9 cellular contexts compared by ENCODE assay signal in genomic region chr17:47830396-47830907, GRCh38. TPM values are rescaled to one million over a fixed set of nuclear protein-coding genes. Genes with fewer than 3 reads are reported as not detected.
A peak's percentile ranks its signal among the peaks of the same experiment; 100 is the strongest.
DNase-seq lines count a peak whose midpoint lies in the region; ATAC-seq and TF ChIP-seq lines count a peak whose summit lies in the region.
"Had no signal": no experiment of that assay in that cellular context is flagged by ENCODE, and none has a peak within 500 bp of the region (broad histone marks: within the 10 kb centered on the region; RNA-seq: fewer than 3 reads in every experiment).

No MANE protein-coding gene starts in this region.

- no peak for DNase-seq in GM12865 (ENCODE audit: low read depth)
- DNase-seq in T-cell: peak in 1 of 34 experiments; percentile 3
- no peak for DNase-seq in fibroblast of the aortic adventitia (ENCODE audit: low read depth)
- DNase-seq in sigmoid colon: no peak
- DNase-seq in lower leg skin (ENCODE audit: low spot score in 2 of 2): no peak
- DNase-seq in nucleus accumbens (lab: John Stamatoyannopoulos, UW): no peak
- DNase-seq in stimulated activated CD8-positive, alpha-beta memory T cell treated with anti-CD3 and anti-CD28 coated beads, Interleukin-4, amount 100 ng/mL, for 48 hours: no peak

- ATAC-seq in T-cell (replicated peaks in 1 of 4): no peak
- ATAC-seq in HG03457 (IDR thresholded peaks at IDR 0.05; ENCODE audit: unreplicated experiment): no peak

- no peak for TF ChIP-seq CTCF in GM12865 (IDR thresholded peaks at IDR 0.05; ENCODE audit: insufficient read depth, low read depth, low read length, missing control alignments)
- no peak for TF ChIP-seq CTCF in fibroblast of the aortic adventitia (IDR thresholded peaks at IDR 0.05; ENCODE audit: insufficient read depth, low read length)
- no peak for TF ChIP-seq CTCF in sigmoid colon (IDR thresholded peaks at IDR 0.05)
- no peak for TF ChIP-seq CTCF in lower leg skin (IDR thresholded peaks at IDR 0.05)

- peaks cover 3 to 35% (median 19%) of the 10 kb centered on the region in 4 donors for H3K36me3 ChIP-seq in sigmoid colon

- H3K27me3 Mint-ChIP-seq in T-cell: no peaks in the 10 kb centered on the region

- no peaks in the 10 kb centered on the region for H3K27me3 ChIP-seq in sigmoid colon

- H3K9me3 ChIP-seq in sigmoid colon: no peaks in the 10 kb centered on the region

- intact Hi-C loops in sigmoid colon (cut with DNase I) (no loop called here), lower leg skin (cut with DNase I; ENCODE audit: low total_unique reads) (no loop called here)

- no peaks in the 10 kb centered on the region for H3K9me3 Mint-ChIP-seq in T-cell

- H3K27ac ChIP-seq in sigmoid colon: peak overlapping the region; percentile 69 to 84 (median 82)

- peaks cover 0 to 25% (median 20%) of the 10 kb centered on the region in 4 donors for H3K4me1 ChIP-seq in sigmoid colon

- peak overlapping the region; percentile 92 to 98 (median 94) for H3K4me3 Mint-ChIP-seq in T-cell

- CTCF ChIA-PET in T-cell (lab: Charles Lee): interaction anchor here in 1 of 2 donors (1.2 to 1.7 kb wide), 5 partner anchors 9 to 181 kb away, joined by 4 to 13 read pairs (median 7); partner anchors contain the start of genes KPNB1, OSBPL7, PNPO and SCRN2

- 52 to 71% methylated on average over 18 of the region's 18 CpGs for WGBS in sigmoid colon, 2 donors
- WGBS in lower leg skin, 2 donors: 74 to 76% methylated on average over 18 of the region's 18 CpGs

- peaks cover 47 to 65% (median 57%) of the 10 kb centered on the region in 3 donors for H3K4me1 Mint-ChIP-seq in T-cell

- H3K4me3 ChIP-seq in GM12865 (ENCODE audit: low read depth, low read length) (peak overlapping the region; percentile 81), fibroblast of the aortic adventitia (ENCODE audit: low read depth, low read length) (peak overlapping the region; percentile 79), sigmoid colon (peak overlapping the region; percentile 74 to 87 (median 78)), lower leg skin (ENCODE audit: low read depth, poor library complexity, severe bottlenecking) (no peak overlapping the region)

- TF ChIP-seq EP300 in sigmoid colon (IDR thresholded peaks at IDR 0.05): no peak

- peaks cover 17% of the 10 kb centered on the region for H3K36me3 Mint-ChIP-seq in T-cell

- H3K27ac Mint-ChIP-seq in T-cell: peak overlapping the region; percentile 96 to 98

- POLR2A ChIA-PET in T-cell (lab: Charles Lee): no interaction called here

- TF ChIP-seq POLR2A in sigmoid colon (IDR thresholded peaks at IDR 0.05) (no peak), lower leg skin (IDR thresholded peaks at IDR 0.05) (no peak)

RNA-seq across cellular contexts. Expression of gene MRPL10, which starts 0.9 kb away (rescaled TPM):
- 10 to 100 TPM; 34.1 to 60.1 (median 41.6) TPM for total RNA-seq in T-cell
- 5.8 and 28.0 TPM in 2 replicates for total RNA-seq in fibroblast of the aortic adventitia (ENCODE audit: low replicate concordance)
- 10 to 100 TPM; 54.8 to 58.8 (median 56.9) TPM for total RNA-seq in sigmoid colon
- polyA plus RNA-seq in sigmoid colon: 10 to 100 TPM; 38.8 to 49.4 (median 42.6) TPM
- total RNA-seq in lower leg skin: 10 to 100 TPM; 25.3 to 35.4 (median 30.2) TPM

RNA-seq across cellular contexts. Expression of gene LRRC46, which starts 1.0 kb away (rescaled TPM):
- total RNA-seq in T-cell: 1 to 10 TPM in 2 of 5 donors, under 1 TPM in 3; 0.20 to 1.0 (median 0.88) TPM
- 0.16 TPM in 1 of 2 replicates, not detected in the other for total RNA-seq in fibroblast of the aortic adventitia (ENCODE audit: low replicate concordance)
- under 1 TPM in 2 of 4 donors, not detected in 2; 0.28 to 0.36 TPM for total RNA-seq in sigmoid colon
- polyA plus RNA-seq in sigmoid colon: under 1 TPM in 1 of 3 donors, not detected in 2; 0.48 TPM
- total RNA-seq in lower leg skin: not detected

RNA-seq across cellular contexts. Expression of gene OSBPL7, which starts 8.9 kb away (rescaled TPM):
- total RNA-seq in T-cell (10 to 100 TPM; 40.4 to 57.1 (median 43.9) TPM), fibroblast of the aortic adventitia (ENCODE audit: low replicate concordance) (4.6 and 6.1 TPM in 2 replicates), sigmoid colon (1 to 10 TPM; 2.9 to 7.8 (median 4.1) TPM), lower leg skin (1 to 10 TPM; 1.1 to 8.4 (median 1.8) TPM)
- polyA plus RNA-seq in sigmoid colon: 10 to 100 TPM; 14.1 to 40.8 (median 16.2) TPM

RNA-seq across cellular contexts. Expression of gene SCRN2, which starts 10.6 kb away (rescaled TPM):
- 10 to 100 TPM; 27.0 to 44.3 (median 40.6) TPM for total RNA-seq in T-cell
- total RNA-seq in fibroblast of the aortic adventitia (ENCODE audit: low replicate concordance): 14.7 and 20.7 TPM in 2 replicates
- total RNA-seq in sigmoid colon: 10 to 100 TPM; 22.5 to 28.8 (median 23.4) TPM
- polyA plus RNA-seq in sigmoid colon: 10 to 100 TPM; 36.0 to 44.6 (median 42.6) TPM
- 10 to 100 TPM; 23.1 to 37.9 (median 28.3) TPM for total RNA-seq in lower leg skin

RNA-seq across cellular contexts. Expression of gene SP6, which starts 20.5 kb away (rescaled TPM):
- total RNA-seq in T-cell (under 1 TPM; 0.10 to 0.26 (median 0.13) TPM), fibroblast of the aortic adventitia (ENCODE audit: low replicate concordance) (0.09 TPM in 1 of 2 replicates, not detected in the other), sigmoid colon (under 1 TPM in 1 of 4 donors, not detected in 3; 0.16 TPM), lower leg skin (10 to 100 TPM; 21.9 to 29.9 (median 24.7) TPM)
- 10 to 100 TPM in 1 of 3 donors, 1 to 10 TPM in 2; 1.2 to 18.8 (median 3.5) TPM for polyA plus RNA-seq in sigmoid colon
- total RNA-seq: T-helper 2 cell treated with Interferon-gamma antibody and Interleukin-4, amounts not matched to agents 100 ng/mL and 5 ng/mL, for 36 hours had no signal
